13 cellular contexts compared by ENCODE assay signal in genomic region chr10:79087721-79088120, GRCh38. TPM values are rescaled to one million over a fixed set of nuclear protein-coding genes. Genes with fewer than 3 reads are reported as not detected.
DNase-seq lines count a peak whose midpoint lies in the region; ATAC-seq and TF ChIP-seq lines count a peak whose summit lies in the region.
"Had no signal": no experiment of that assay in that cellular context is flagged by ENCODE, and none has a peak within 500 bp of the region (broad histone marks: within the 10 kb centered on the region; RNA-seq: fewer than 3 reads in every experiment).

No MANE protein-coding gene starts in this region.

- no peak for TF ChIP-seq CTCF in HL-60 (IDR thresholded peaks at IDR 0.05; ENCODE audit: insufficient read depth, low read length)
- no peak for TF ChIP-seq CTCF in MCF 10A (IDR thresholded peaks at IDR 0.05; ENCODE audit: unreplicated experiment)
- no peak for TF ChIP-seq CTCF in spleen (IDR thresholded peaks at IDR 0.05 in 8 of 11, conservative IDR thresholded peaks at IDR 0.05 in 3 of 11)

- H3K27me3 ChIP-seq in HL-60 (ENCODE audit: insufficient read depth, poor library complexity, severe bottlenecking) (no peaks in the 10 kb centered on the region), spleen (replicated peaks in 1 of 7) (peaks cover 0 to 12% (median 0%) of the 10 kb centered on the region in 7 donors)

- no peaks in the 10 kb centered on the region for H3K36me3 ChIP-seq in spleen
- H3K36me3 ChIP-seq: thoracic aorta had no signal

- POLR2A ChIA-PET in MCF 10A (lab: Yijun Ruan, JAX), result interaction anchor here (0.6 to 8.5 kb wide), 9 partner anchors 8 to 1068 kb away, joined by 3 to 122 read pairs (median 3); partner anchors contain the start of gene ZMIZ1

- TF ChIP-seq POLR2A in spleen (IDR thresholded peaks at IDR 0.05), result no peak

- peaks cover 35% of the 10 kb centered on the region for H3K4me1 Mint-ChIP-seq in MCF 10A (ENCODE audit: insufficient read depth, unreplicated experiment)
- H3K4me1 Mint-ChIP-seq in activated CD4-positive, alpha-beta T cell treated with anti-CD3 and anti-CD28 coated beads, Interleukin-2, amount 10 ng/mL, durations not matched to agents 24 days and 14 days, result peaks cover 33% of the 10 kb centered on the region

- peak overlapping the region; percentile 77 for H3K27ac Mint-ChIP-seq in MCF 10A (ENCODE audit: low read depth, unreplicated experiment)
- no peak overlapping the region for H3K27ac Mint-ChIP-seq in activated CD4-positive, alpha-beta T cell treated with anti-CD3 and anti-CD28 coated beads, Interleukin-2, amount 10 ng/mL, durations not matched to agents 24 days and 14 days
- H3K27ac Mint-ChIP-seq: activated naive CD4-positive, alpha-beta T cell treated with anti-CD3 and anti-CD28 coated beads, Interleukin-2, amount 10 ng/mL, durations not matched to agents 7 days and 5 days had no signal

- H3K9me3 ChIP-seq in spleen, result no peaks in the 10 kb centered on the region
- H3K9me3 ChIP-seq: thoracic aorta had no signal

- no TSS peak for BruUV-seq in MCF 10A (replicated peaks; lab: Mats Ljungman, UMichigan)

- intact Hi-C loops in MCF 10A (cut with micrococcal nuclease) (no loop called here), left colon (cut with DNase I, micrococcal nuclease) (no loop called here), spleen (cut with DNase I; ENCODE audit: low total_unique reads) (no loop called here)
- intact Hi-C loops in activated CD4-positive, alpha-beta T cell treated with anti-CD3 and anti-CD28 coated beads, Interleukin-2, amount 10 ng/mL, durations not matched to agents 24 days and 14 days (cut with micrococcal nuclease), result no loop called here

- no peak overlapping the region for H3K4me3 ChIP-seq in HL-60 (replicated peaks; ENCODE audit: insufficient read depth, low read length)
- H3K4me3 ChIP-seq in spleen, result no peak overlapping the region
- H3K4me3 ChIP-seq: K562, thoracic aorta had no signal

- peak overlapping the region; percentile 42 for H3K27ac ChIP-seq in HL-60 (replicated peaks)
- H3K27ac ChIP-seq in spleen, result peak overlapping the region in 5 of 8 donors; percentile 8 to 86 (median 37)

- H3K9me3 Mint-ChIP-seq in MCF 10A (ENCODE audit: unreplicated experiment), result no peaks in the 10 kb centered on the region
- H3K9me3 Mint-ChIP-seq in activated CD4-positive, alpha-beta T cell treated with anti-CD3 and anti-CD28 coated beads, Interleukin-2, amount 10 ng/mL, durations not matched to agents 24 days and 14 days, result no peaks in the 10 kb centered on the region
- H3K9me3 Mint-ChIP-seq: activated naive CD4-positive, alpha-beta T cell treated with anti-CD3 and anti-CD28 coated beads, Interleukin-2, amount 10 ng/mL, durations not matched to agents 7 days and 5 days had no signal

- 30 to 62% (median 41%) methylated on average over 4 to 6 of the region's 6 CpGs for WGBS in spleen, 5 donors

- peaks cover 12% of the 10 kb centered on the region for H3K36me3 Mint-ChIP-seq in MCF 10A (ENCODE audit: insufficient read depth, unreplicated experiment)
- H3K36me3 Mint-ChIP-seq in activated CD4-positive, alpha-beta T cell treated with anti-CD3 and anti-CD28 coated beads, Interleukin-2, amount 10 ng/mL, durations not matched to agents 24 days and 14 days (ENCODE audit: low read depth), result no peaks in the 10 kb centered on the region
- H3K36me3 Mint-ChIP-seq: activated naive CD4-positive, alpha-beta T cell treated with anti-CD3 and anti-CD28 coated beads, Interleukin-2, amount 10 ng/mL, durations not matched to agents 7 days and 5 days had no signal

- H3K4me1 ChIP-seq in spleen, result peaks cover 61 to 100% (median 93%) of the 10 kb centered on the region in 6 donors

- CTCF ChIA-PET in MCF 10A (lab: Yijun Ruan, JAX), result interaction anchor here (0.6 to 2.0 kb wide), 7 partner anchors 16 to 665 kb away, joined by 3 to 18 read pairs (median 3); no protein-coding TSS in a partner anchor

- no peaks in the 10 kb centered on the region for H3K27me3 Mint-ChIP-seq in MCF 10A (ENCODE audit: insufficient read depth, unreplicated experiment)
- H3K27me3 Mint-ChIP-seq in activated CD4-positive, alpha-beta T cell treated with anti-CD3 and anti-CD28 coated beads, Interleukin-2, amount 10 ng/mL, durations not matched to agents 24 days and 14 days, result no peaks in the 10 kb centered on the region

- peak; percentile 8 for ATAC-seq in left colon
- no peak for ATAC-seq in activated CD4-positive, CD25-positive, alpha-beta regulatory T cell treated with anti-CD3 and anti-CD28 coated beads, Interleukin-2, amount 50 U/mL, for 24 hours
- ATAC-seq: K562 had no signal

- DNase-seq in HL-60 (ENCODE audit: low read depth in 1 of 2, low spot score in 1 of 2) (no peak), MCF 10A (ENCODE audit: unreplicated experiment) (no peak), left colon (no peak), spleen (no peak), NCI-H446 (lab: John Stamatoyannopoulos, UW) (no peak), RKO (ENCODE audit: low spot score) (no peak)
- DNase-seq in activated CD4-positive, alpha-beta T cell treated with anti-CD3 and anti-CD28 coated beads, Interleukin-2, amount 10 ng/mL, durations not matched to agents 24 days and 14 days, result no peak
- DNase-seq: activated naive CD4-positive, alpha-beta T cell treated with anti-CD3 and anti-CD28 coated beads, Interleukin-2, amount 10 ng/mL, durations not matched to agents 7 days and 5 days; DMS 273 treated with DMSO at 0.1 percent for 48 hours; NCI-H1436 had no signal

- H3K4me3 Mint-ChIP-seq in MCF 10A (ENCODE audit: unreplicated experiment), result peak overlapping the region; percentile 18
- H3K4me3 Mint-ChIP-seq in activated CD4-positive, alpha-beta T cell treated with anti-CD3 and anti-CD28 coated beads, Interleukin-2, amount 10 ng/mL, durations not matched to agents 24 days and 14 days, result no peak overlapping the region
- H3K4me3 Mint-ChIP-seq: activated naive CD4-positive, alpha-beta T cell treated with anti-CD3 and anti-CD28 coated beads, Interleukin-2, amount 10 ng/mL, durations not matched to agents 7 days and 5 days had no signal

RNA-seq across cellular contexts. Expression of gene ZMIZ1, which starts 19.0 kb away (rescaled TPM):
- total RNA-seq in MCF 10A (2022) (15.5 and 20.3 TPM in 2 replicates), left colon (10 to 100 TPM; 50.7 to 63.9 TPM), spleen (100 to 1,000 TPM; 117 to 210 (median 129) TPM)
- 10 to 100 TPM; 10.7 to 29.7 (median 11.8) TPM for polyA plus RNA-seq in spleen
- total RNA-seq in activated CD4-positive, alpha-beta T cell treated with anti-CD3 and anti-CD28 coated beads, Interleukin-2, amount 10 ng/mL, durations not matched to agents 24 days and 14 days, result 66.3 and 71.7 TPM in 2 replicates
